11 cellular contexts compared by ENCODE assay signal in the genomic region with DNA sequence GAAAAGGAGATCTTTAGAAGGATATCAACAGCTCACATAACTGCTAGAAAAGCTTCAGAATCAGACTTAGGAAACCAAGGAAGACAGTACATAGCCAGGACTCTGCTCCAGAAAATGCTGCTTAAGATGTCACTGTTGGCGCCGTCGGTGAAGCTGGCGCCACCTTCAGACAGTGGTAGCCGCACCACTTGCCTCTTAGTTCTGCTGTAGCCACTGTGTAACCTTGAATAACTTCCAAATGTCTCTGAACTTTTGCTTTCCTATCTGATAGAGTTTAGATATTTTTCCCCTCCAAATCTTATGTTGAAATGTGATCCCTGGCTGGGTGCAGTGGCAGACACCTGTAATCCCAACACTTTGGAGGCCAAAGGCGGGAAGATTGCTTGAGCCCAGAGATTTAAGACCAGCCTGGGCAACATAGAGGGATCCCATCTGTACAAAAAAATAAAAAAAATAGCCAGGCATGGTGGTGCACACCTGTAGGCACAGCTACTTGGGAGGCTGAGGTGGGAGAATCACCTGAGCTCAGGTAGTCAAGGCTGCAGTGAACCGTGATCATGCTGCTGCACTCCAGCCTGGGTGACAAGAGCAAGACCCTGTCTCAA. TPM values are rescaled to one million over a fixed set of nuclear protein-coding genes. Genes with fewer than 3 reads are reported as not detected.
DNase-seq lines count a peak whose midpoint lies in the region; ATAC-seq, FAIRE-seq and TF ChIP-seq lines count a peak whose summit lies in the region.
"Had no signal": no experiment of that assay in that cellular context is flagged by ENCODE, and none has a peak within 500 bp of the region (broad histone marks: within the 10 kb centered on the region; RNA-seq: fewer than 3 reads in every experiment).

No MANE protein-coding gene starts in this region.

- peaks cover 20% of the 10 kb centered on the region for H3K9me3 Mint-ChIP-seq in WTC11
- H3K9me3 Mint-ChIP-seq: T-helper 1 cell treated with Interleukin-12 subunit alpha and Interleukin-12 subunit beta and Interleukin-4 antibody, amounts not matched to agents 30 μg/mL and 1 μg/mL, for 36 hours had no signal

- CTCF ChIA-PET in WTC11 (lab: Charles Lee) = interaction anchor here (0.6 to 1.1 kb wide), 3 partner anchors 17 to 285 kb away, joined by 3 to 4 read pairs (median 4); no protein-coding TSS in a partner anchor

- no peak overlapping the region for H3K4me3 Mint-ChIP-seq in WTC11
- H3K4me3 Mint-ChIP-seq: T-helper 1 cell treated with Interleukin-12 subunit alpha and Interleukin-12 subunit beta and Interleukin-4 antibody, amounts not matched to agents 30 μg/mL and 1 μg/mL, for 36 hours had no signal

- peaks cover 10% of the 10 kb centered on the region for H3K4me1 Mint-ChIP-seq in WTC11

- no peak overlapping the region for H3K4me3 ChIP-seq in AG09309 (ENCODE audit: control insufficient read depth, low read depth, low read length)
- H3K4me3 ChIP-seq: thyroid gland had no signal

- POLR2A ChIA-PET in WTC11 (lab: Charles Lee) = no interaction called here

- peaks cover 18% of the 10 kb centered on the region for H3K36me3 Mint-ChIP-seq in WTC11

- in situ Hi-C loops in GM13977 (cut with MboI; ENCODE audit: low pct_unique_long_range_greater_than_20kb, low sequenced_read_pairs, unreplicated experiment) = no loop called here

- ATAC-seq in WTC11 (peak; percentile 91), GM18502 (IDR thresholded peaks at IDR 0.05; ENCODE audit: poor library complexity, unreplicated experiment) (no peak), GM21367 (IDR thresholded peaks at IDR 0.05; ENCODE audit: unreplicated experiment) (no peak), GM18511 (IDR thresholded peaks at IDR 0.05; ENCODE audit: unreplicated experiment) (no peak)

- H3K27me3 Mint-ChIP-seq in WTC11 (ENCODE audit: low read depth) = peaks cover 14% of the 10 kb centered on the region; the same call in 1 of the 2 replicates

- TF ChIP-seq CTCF in AG09309 (IDR thresholded peaks at IDR 0.05; ENCODE audit: control insufficient read depth, insufficient read depth, low read depth, low read length, missing control alignments) = peak; percentile 40
- peak; percentile 58 for TF ChIP-seq CTCF in GM13977 (IDR thresholded peaks at IDR 0.05; ENCODE audit: extremely low read depth, insufficient read depth, missing control alignments)
- TF ChIP-seq CTCF in WTC11 (IDR thresholded peaks at IDR 0.05) = no peak

- H3K27ac Mint-ChIP-seq in WTC11 = no peak overlapping the region
- H3K27ac Mint-ChIP-seq: T-helper 1 cell treated with Interleukin-12 subunit alpha and Interleukin-12 subunit beta and Interleukin-4 antibody, amounts not matched to agents 30 μg/mL and 1 μg/mL, for 36 hours had no signal

- FAIRE-seq in RCC 7860 (lab: Jason Lieb, UNC) = no peak

- DNase-seq in AG09309 (ENCODE audit: low read depth) (no peak), GM13977 (ENCODE audit: low spot score) (no peak), WTC11 (ENCODE audit: low spot score) (peak; percentile 26), iPS-NIHi11 (ENCODE audit: low spot score) (peak; percentile 31), RCC 7860 (ENCODE audit: low spot score) (no peak)
- DNase-seq: stimulated activated CD4-positive, alpha-beta T cell treated with anti-CD3 and anti-CD28 coated beads, Interleukin-12 subunit alpha, Interleukin-12 subunit beta, amount 100 ng/mL, for 4 hours; thyroid gland had no signal

TF ChIP-seq in WTC11, 78 proteins besides CTCF, POLR2A, EP300 and RAD21:
- TF ChIP-seq ZNF121 (CRISPR knock-in tag; IDR thresholded peaks at IDR 0.05) (peak; percentile 40; the same call in 1 of the 2 replicates), ZNF138 (CRISPR knock-in tag; conservative IDR thresholded peaks at IDR 0.05) (no peak), HMGA2 (CRISPR knock-in tag; IDR thresholded peaks at IDR 0.05) (no peak), EMX1 (CRISPR knock-in tag; IDR thresholded peaks at IDR 0.05) (no peak)

RNA-seq across cellular contexts. Expression of a gene that starts 6.3 kb away (rescaled TPM):
- 13.3 to 17.4 TPM (median 13.7 TPM) in 3 replicates for total RNA-seq in WTC11 (2021)

RNA-seq across cellular contexts. Expression of a gene that starts 27.0 kb away (rescaled TPM):
- 0.78 to 1.3 TPM (median 0.80 TPM) in 3 replicates for total RNA-seq in WTC11 (2021)

Comparison
In these comparisons a context has a peak if more than half of its experiments do, and no peak if none do; other contexts are left out.
1. DNase-seq: peak in WTC11 (single experiment) and iPS-NIHi11 (single experiment); none in AG09309 (single experiment), GM13977 (single experiment) and RCC 7860 (single experiment).